10 cellular contexts compared by ENCODE assay signal in the genomic region with DNA sequence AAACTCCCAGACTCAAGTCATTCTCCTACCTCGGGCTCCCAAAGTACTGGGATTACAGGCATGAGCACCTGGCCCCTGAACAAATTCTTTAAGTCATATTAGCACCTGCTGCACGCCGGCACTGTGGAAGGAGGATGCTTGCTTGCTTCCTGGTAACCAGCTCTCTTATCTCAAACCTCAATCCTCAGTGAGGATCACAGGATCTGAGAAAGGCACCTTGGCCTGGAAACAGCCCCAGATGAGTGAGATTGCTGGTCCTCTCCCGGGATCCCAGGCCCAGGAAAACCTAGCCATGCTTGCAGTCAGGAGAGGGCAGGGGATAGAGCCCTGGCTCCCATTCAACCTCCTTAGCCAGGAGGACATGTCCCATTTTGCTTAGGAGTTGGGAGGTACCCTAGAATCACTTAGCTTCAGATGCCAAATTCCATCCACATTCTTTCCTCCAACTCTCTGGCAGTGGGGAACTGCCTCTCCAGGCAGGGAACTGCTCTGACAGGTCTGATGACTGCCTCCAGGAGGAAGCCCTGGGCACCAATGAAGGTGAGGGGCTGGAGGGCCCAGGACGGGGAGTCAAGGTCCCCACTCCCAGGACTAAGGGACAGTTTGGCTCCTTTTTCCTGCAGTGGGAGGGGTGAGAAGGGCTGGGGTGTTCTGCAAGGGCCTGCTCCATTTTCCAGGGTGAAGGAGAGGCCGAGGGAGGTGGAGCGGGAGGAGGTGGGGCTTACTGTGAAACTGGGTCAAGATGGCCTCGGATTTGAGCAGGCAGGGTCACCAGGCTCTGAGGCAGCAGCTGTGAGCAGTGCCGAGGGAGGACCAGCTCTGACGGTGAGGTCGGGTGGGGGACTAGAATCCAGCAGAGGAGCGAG. TPM values are rescaled to one million over a fixed set of nuclear protein-coding genes. Genes with fewer than 3 reads are reported as not detected.
DNase-seq lines count a peak whose midpoint lies in the region; FAIRE-seq and TF ChIP-seq lines count a peak whose summit lies in the region.
"Had no signal": no experiment of that assay in that cellular context is flagged by ENCODE, and none has a peak within 500 bp of the region (broad histone marks: within the 10 kb centered on the region; RNA-seq: fewer than 3 reads in every experiment).

No MANE protein-coding gene starts in this region.

- TF ChIP-seq POLR2A in H1 (IDR thresholded peaks at IDR 0.05; ENCODE audit: control extremely low read depth in 1 of 2, low read depth in 2 of 2, low read length in 2 of 2), result no peak

- no peaks in the 10 kb centered on the region for H3K27me3 Mint-ChIP-seq in CD4-positive, alpha-beta memory T cell
- peaks cover 5% of the 10 kb centered on the region for H3K27me3 Mint-ChIP-seq in endothelial cell (ENCODE audit: unreplicated experiment)
- H3K27me3 Mint-ChIP-seq: memory B cell had no signal

- H3K79me2 ChIP-seq in MM.1S (ENCODE audit: low read length) (no peaks in the 10 kb centered on the region), H1 (ENCODE audit: control insufficient read depth in 1 of 2, insufficient read depth in 2 of 2, low read length in 2 of 2) (no peaks in the 10 kb centered on the region)

- no peak overlapping the region for H3K4ac ChIP-seq in H1 (replicated peaks; ENCODE audit: insufficient read length, low read depth, low read length)

- H3K4me3 ChIP-seq in MM.1S (ENCODE audit: low read length) (no peak overlapping the region), H1 (ENCODE audit: extremely low read depth in 1 of 4, insufficient read depth in 2 of 4, low read depth in 3 of 4, low read length in 4 of 4) (no peak overlapping the region), stomach smooth muscle (ENCODE audit: low read length in 2 of 2) (peak overlapping the region; percentile 12 to 58)
- H3K4me3 ChIP-seq in CD4-positive, alpha-beta memory T cell (ENCODE audit: low read length in 2 of 2), result no peak overlapping the region

- H3K27ac ChIP-seq in MM.1S (ENCODE audit: low read length) (no peak overlapping the region), H1 (ENCODE audit: low read depth, low read length) (no peak overlapping the region), stomach smooth muscle (ENCODE audit: low read length) (peak overlapping the region; percentile 94)
- H3K27ac ChIP-seq in CD4-positive, alpha-beta memory T cell (ENCODE audit: low read depth, low read length), result no peak overlapping the region

- H3K56ac ChIP-seq in H1 (replicated peaks; ENCODE audit: insufficient read length, low read depth, low read length), result no peak overlapping the region

- no peak overlapping the region for H2AK5ac ChIP-seq in H1 (ENCODE audit: low read depth, low read length)

- CTCF ChIA-PET in H1 (lab: Charles Lee; ENCODE audit: partially characterized antibody), result interaction anchor here (1.0 to 29.2 kb wide), 5 partner anchors 10 to 236 kb away, joined by 3 to 1014 read pairs (median 21); partner anchors contain the start of genes ELF3 and GPR37L1
- CTCF ChIA-PET in CD4-positive, alpha-beta memory T cell (lab: Charles Lee; ENCODE audit: partially characterized antibody), result interaction anchor here (0.7 to 4.9 kb wide), 6 partner anchors 11 to 133 kb away, joined by 3 to 24 read pairs (median 4); partner anchors contain the start of genes ELF3 and PTPN7

- H3K79me1 ChIP-seq in H1 (ENCODE audit: low read depth, low read length), result no peaks in the 10 kb centered on the region

- TF ChIP-seq EP300 in H1 (IDR thresholded peaks at IDR 0.05; ENCODE audit: borderline replicate concordance in 1 of 2, low read depth in 2 of 2, low read length in 2 of 2), result no peak

- H2AFZ ChIP-seq in MM.1S (ENCODE audit: low read length), result no peak overlapping the region
- H2AFZ ChIP-seq in H1 (ENCODE audit: low read length), result no peak overlapping the region

- H3K27ac Mint-ChIP-seq in CD4-positive, alpha-beta memory T cell, result peak overlapping the region in 3 of 7 donors; percentile 52 to 87 (median 84)
- H3K27ac Mint-ChIP-seq in endothelial cell (ENCODE audit: unreplicated experiment), result no peak overlapping the region
- H3K27ac Mint-ChIP-seq: memory B cell had no signal

- H3K9me3 Mint-ChIP-seq in CD4-positive, alpha-beta memory T cell, result no peaks in the 10 kb centered on the region
- H3K9me3 Mint-ChIP-seq in endothelial cell (ENCODE audit: unreplicated experiment), result no peaks in the 10 kb centered on the region
- H3K9me3 Mint-ChIP-seq: memory B cell had no signal

- no peak overlapping the region for H2BK15ac ChIP-seq in H1 (ENCODE audit: low read length)

- H2BK20ac ChIP-seq in H1 (ENCODE audit: low read length), result no peak overlapping the region

- no peak overlapping the region for H3K23ac ChIP-seq in H1 (ENCODE audit: insufficient read length)

- H4K20me1 ChIP-seq in MM.1S (ENCODE audit: insufficient read depth, low read length), result 0 out of 2 replicates have a peak, but pooled peaks cover 5% of the 10 kb centered on the region
- peaks cover 0 to 6% of the 10 kb centered on the region in 2 experiments for H4K20me1 ChIP-seq in H1 (replicated peaks in 1 of 2; ENCODE audit: control insufficient read depth in 1 of 2, insufficient read depth in 2 of 2, low read length in 2 of 2)

- no peaks in the 10 kb centered on the region for H3K27me3 ChIP-seq in MM.1S (replicated peaks; ENCODE audit: insufficient read depth, low read length)
- no peaks in the 10 kb centered on the region; a peak in 1 of 7 replicates for H3K27me3 ChIP-seq in H1 (replicated peaks in 1 of 4; ENCODE audit: control insufficient read depth in 3 of 4, extremely low read depth in 1 of 4, insufficient read depth in 3 of 4, low read length in 3 of 4)
- no peaks in the 10 kb centered on the region for H3K27me3 ChIP-seq in stomach smooth muscle (ENCODE audit: control insufficient read depth in 1 of 2, insufficient read depth in 2 of 2, low read length in 2 of 2)
- H3K27me3 ChIP-seq in CD4-positive, alpha-beta memory T cell (ENCODE audit: insufficient read depth, low read length), result no peaks in the 10 kb centered on the region

- peaks cover 13 to 26% of the 10 kb centered on the region in 2 donors for H3K36me3 Mint-ChIP-seq in CD4-positive, alpha-beta memory T cell
- H3K36me3 Mint-ChIP-seq in endothelial cell (ENCODE audit: low read depth, unreplicated experiment), result peaks cover 10% of the 10 kb centered on the region

- no peak overlapping the region for H3K4me2 ChIP-seq in MM.1S (ENCODE audit: low read depth, low read length)
- no peak overlapping the region for H3K4me2 ChIP-seq in H1 (ENCODE audit: insufficient read depth in 1 of 2, low read depth in 2 of 2, low read length in 2 of 2)

- no peak for TF ChIP-seq RAD21 in H1 (IDR thresholded peaks at IDR 0.05 in 1 of 2, conservative IDR thresholded peaks at IDR 0.05 in 1 of 2; ENCODE audit: low read depth in 2 of 2, low read length in 2 of 2)

- peak overlapping the region; percentile 40; the same call in 1 of the 2 replicates for H2BK5ac ChIP-seq in H1 (ENCODE audit: low read depth, low read length)

- H2BK12ac ChIP-seq in H1 (ENCODE audit: low read depth, low read length), result no peak overlapping the region; the same call in 1 of the 2 replicates

- H3K23me2 ChIP-seq in H1 (ENCODE audit: low read depth, low read length), result no peaks in the 10 kb centered on the region

- no peak overlapping the region for H4K91ac ChIP-seq in H1 (replicated peaks; ENCODE audit: insufficient read length, low read length)

- FAIRE-seq in H1 (lab: Jason Lieb, UNC), result no peak

- no peak overlapping the region for H2BK120ac ChIP-seq in H1 (replicated peaks; ENCODE audit: low read depth, low read length)

- H3K9ac ChIP-seq in MM.1S (ENCODE audit: low read length), result no peak overlapping the region
- H3K9ac ChIP-seq in H1 (replicated peaks in 1 of 4; ENCODE audit: extremely low read depth in 1 of 4, low read depth in 3 of 4, low read length in 3 of 4), result no peak overlapping the region
- peak overlapping the region; percentile 47 to 66 for H3K9ac ChIP-seq in stomach smooth muscle (ENCODE audit: low read length in 2 of 2)

- H3K4me3 Mint-ChIP-seq in CD4-positive, alpha-beta memory T cell, result no peak overlapping the region
- H3K4me3 Mint-ChIP-seq in endothelial cell (ENCODE audit: unreplicated experiment), result no peak overlapping the region
- H3K4me3 Mint-ChIP-seq: memory B cell had no signal

- H3F3A ChIP-seq in MM.1S (ENCODE audit: insufficient read depth, low read length), result peaks cover 5% of the 10 kb centered on the region; the same call in 1 of the 2 replicates

- H3K4me1 ChIP-seq in MM.1S (ENCODE audit: low read length), result no peaks in the 10 kb centered on the region
- peaks cover 0 to 9% (median 4%) of the 10 kb centered on the region in 4 experiments; a peak in 3 of 7 replicates for H3K4me1 ChIP-seq in H1 (replicated peaks in 1 of 4; ENCODE audit: control insufficient read depth in 3 of 4, insufficient read depth in 4 of 4, low read length in 3 of 4)
- peaks cover 43% of the 10 kb centered on the region for H3K4me1 ChIP-seq in stomach smooth muscle (ENCODE audit: control insufficient read depth, insufficient read depth, low read length)
- peaks cover 7% of the 10 kb centered on the region for H3K4me1 ChIP-seq in CD4-positive, alpha-beta memory T cell (ENCODE audit: insufficient read depth, low read length)

- DNase-seq in MM.1S, result peak; percentile 4
- no peak for DNase-seq in H1 (ENCODE audit: low read depth in 1 of 2, low spot score in 2 of 2)
- DNase-seq in medulla oblongata (ENCODE audit: extremely low spot score), result peak; percentile 74
- DNase-seq in amniotic stem cell (lab: John Stamatoyannopoulos, UW), result no peak
- no peak for DNase-seq in CD4-positive, alpha-beta memory T cell
- DNase-seq in endothelial cell (ENCODE audit: low spot score), result no peak
- DNase-seq in NCI-H774 (lab: John Stamatoyannopoulos, UW), result no peak
- DNase-seq: NCI-H1092 had no signal

- H3K9me3 ChIP-seq in MM.1S (replicated peaks; ENCODE audit: insufficient read depth, low read length) (no peaks in the 10 kb centered on the region), H1 (ENCODE audit: insufficient read depth in 2 of 2, low read depth in 1 of 2, low read length in 1 of 2) (no peaks in the 10 kb centered on the region), stomach smooth muscle (ENCODE audit: control insufficient read depth in 2 of 2, low read length in 2 of 2) (no peaks in the 10 kb centered on the region)
- no peaks in the 10 kb centered on the region for H3K9me3 ChIP-seq in CD4-positive, alpha-beta memory T cell (ENCODE audit: control insufficient read depth in 1 of 2, low read length in 2 of 2)

- no peak overlapping the region for H3K14ac ChIP-seq in H1 (ENCODE audit: insufficient read length)

- no peak overlapping the region for H4K8ac ChIP-seq in H1 (ENCODE audit: extremely low read depth, insufficient read depth, low read length)

- no peaks in the 10 kb centered on the region for H3K36me3 ChIP-seq in MM.1S (replicated peaks; ENCODE audit: insufficient read depth, low read length)
- H3K36me3 ChIP-seq in H1 (ENCODE audit: control insufficient read depth in 2 of 4, insufficient read depth in 4 of 4, low read length in 3 of 4), result peaks cover 3 to 26% (median 10%) of the 10 kb centered on the region in 4 experiments; a peak in 5 of 8 replicates
- peaks cover 13 to 15% of the 10 kb centered on the region in 2 donors for H3K36me3 ChIP-seq in stomach smooth muscle (ENCODE audit: control insufficient read depth in 2 of 2, insufficient read depth in 2 of 2, low read length in 2 of 2)
- peaks cover 23% of the 10 kb centered on the region for H3K36me3 ChIP-seq in CD4-positive, alpha-beta memory T cell (ENCODE audit: insufficient read depth, low read length)

- 79% methylated on average over 12 of the region's 12 CpGs; no CpG with 5 or more reads in 1 of the 2 experiments for WGBS in H1 (ENCODE audit: extremely low coverage in 1 of 2, insufficient coverage in 1 of 2, insufficient read length in 1 of 2, insufficient replicate concordance in 2 of 2, low coverage in 1 of 2, low lambda C conversion rate in 2 of 2, missing lambda C conversion rate in 1 of 2), 2 experiments

- intact Hi-C loops in CD4-positive, alpha-beta memory T cell (cut with micrococcal nuclease), result no loop called here

- TF ChIP-seq CTCF in MM.1S (IDR thresholded peaks at IDR 0.05; ENCODE audit: low read length) (no peak), H1 (IDR thresholded peaks at IDR 0.05; ENCODE audit: control extremely low read depth in 1 of 3, insufficient read depth in 1 of 3, low read depth in 1 of 3, low read length in 3 of 3) (no peak), endothelial cell (IDR thresholded peaks at IDR 0.05; ENCODE audit: unreplicated experiment) (no peak)

- no peak overlapping the region for H4K5ac ChIP-seq in H1 (ENCODE audit: insufficient read length, low read depth, low read length)

- H3K9me2 ChIP-seq in MM.1S (replicated peaks; ENCODE audit: insufficient read depth, low read length), result no peaks in the 10 kb centered on the region

- H3K18ac ChIP-seq in H1 (ENCODE audit: extremely low read depth, low read length), result no peak overlapping the region

- peaks cover 0 to 6% (median 2%) of the 10 kb centered on the region in 4 donors for H3K4me1 Mint-ChIP-seq in CD4-positive, alpha-beta memory T cell
- H3K4me1 Mint-ChIP-seq in endothelial cell (ENCODE audit: unreplicated experiment), result no peaks in the 10 kb centered on the region

- POLR2A ChIA-PET in H1 (lab: Charles Lee; ENCODE audit: partially characterized antibody), result interaction anchor here (0.6 to 2.4 kb wide), 8 partner anchors 9 to 225 kb away, joined by 3 to 14 read pairs (median 4); partner anchors contain the start of genes ELF3 and GPR37L1
- POLR2A ChIA-PET in CD4-positive, alpha-beta memory T cell (lab: Charles Lee; ENCODE audit: partially characterized antibody), result interaction anchor here (1.2 to 1.4 kb wide), 2 partner anchors 11 to 30 kb away, joined by 3 read pairs; no protein-coding TSS in a partner anchor

RNA-seq across cellular contexts. Expression of gene GPR37L1, which starts 9.5 kb away (rescaled TPM):
- total RNA-seq in H1 (2021; fragmentation: NEBNext Ultra II Directional; extraction: Animal tissue kit (Norgen Biotek cat#: 25700)), result 0.08 and 0.13 TPM in 2 replicates
- polyA plus RNA-seq in H1 (2011; rRNA removed), result 0.23 and 0.25 TPM in 2 replicates
- 0.16 TPM for polyA plus RNA-seq in H1 (2011; cell fraction: cytosol; rRNA removed)
- 0.17 TPM for polyA plus RNA-seq in H1 (2011; cell fraction: nucleus; rRNA removed)
- polyA plus RNA-seq in H1 (2012, experiment 1 of 2), result 0.18 to 0.20 TPM (median 0.20 TPM) in 4 replicates
- 0.09 TPM for polyA plus RNA-seq in H1 (2012, experiment 2 of 2)
- polyA plus RNA-seq in H1 (2013, experiment 1 of 2), result 0.10 TPM
- polyA plus RNA-seq in H1 (2013, experiment 2 of 2), result 0.15 TPM
- 0.13 and 0.22 TPM in 2 replicates for polyA minus RNA-seq in H1 (2011; rRNA and poly(A)+ RNA removed)
- polyA minus RNA-seq in H1 (2011; cell fraction: cytosol; rRNA and poly(A)+ RNA removed), result not detected
- polyA minus RNA-seq in H1 (2011; cell fraction: nucleus; rRNA and poly(A)+ RNA removed), result 0.50 TPM
- not detected for total RNA-seq in CD4-positive, alpha-beta memory T cell
- polyA plus RNA-seq in CD4-positive, alpha-beta memory T cell, result under 1 TPM in 1 of 2 donors, not detected in 1; 0.07 TPM
- total RNA-seq in endothelial cell (ENCODE audit: unreplicated experiment), result not detected

RNA-seq across cellular contexts. Expression of gene ARL8A, which starts 12.3 kb away (rescaled TPM):
- total RNA-seq in H1 (2021; fragmentation: NEBNext Ultra II Directional; extraction: Animal tissue kit (Norgen Biotek cat#: 25700)), result 58.7 and 59.0 TPM in 2 replicates
- 40.3 and 41.7 TPM in 2 replicates for polyA plus RNA-seq in H1 (2011; rRNA removed)
- 39.3 TPM for polyA plus RNA-seq in H1 (2011; cell fraction: cytosol; rRNA removed)
- polyA plus RNA-seq in H1 (2011; cell fraction: nucleus; rRNA removed), result 35.6 TPM
- 35.1 to 57.5 TPM (median 42.3 TPM) in 4 replicates for polyA plus RNA-seq in H1 (2012, experiment 1 of 2)
- polyA plus RNA-seq in H1 (2012, experiment 2 of 2), result 35.7 TPM
- 26.4 TPM for polyA plus RNA-seq in H1 (2013, experiment 1 of 2)
- 26.9 TPM for polyA plus RNA-seq in H1 (2013, experiment 2 of 2)
- 20.7 and 22.3 TPM in 2 replicates for polyA minus RNA-seq in H1 (2011; rRNA and poly(A)+ RNA removed)
- polyA minus RNA-seq in H1 (2011; cell fraction: cytosol; rRNA and poly(A)+ RNA removed), result 23.3 TPM
- polyA minus RNA-seq in H1 (2011; cell fraction: nucleus; rRNA and poly(A)+ RNA removed), result 16.2 TPM
- total RNA-seq in CD4-positive, alpha-beta memory T cell, result 10 to 100 TPM; 48.1 to 55.0 TPM
- 10 to 100 TPM in 1 of 2 donors, 1 to 10 TPM in 1; 7.1 to 10.8 TPM for polyA plus RNA-seq in CD4-positive, alpha-beta memory T cell
- total RNA-seq in endothelial cell (ENCODE audit: unreplicated experiment), result 38.8 TPM

RNA-seq across cellular contexts. Expression of gene PTPN7, which starts 28.2 kb away (rescaled TPM):
- not detected in 2 replicates for total RNA-seq in H1 (2021; fragmentation: NEBNext Ultra II Directional; extraction: Animal tissue kit (Norgen Biotek cat#: 25700))
- polyA plus RNA-seq in H1 (2011; rRNA removed), result 0.20 TPM in 2 replicates
- polyA plus RNA-seq in H1 (2011; cell fraction: cytosol; rRNA removed), result 0.31 TPM
- polyA plus RNA-seq in H1 (2011; cell fraction: nucleus; rRNA removed), result 0.46 TPM
- 0.11 to 0.37 TPM (median 0.14 TPM) in 3 of 4 replicates, not detected in the other for polyA plus RNA-seq in H1 (2012, experiment 1 of 2)
- 0.13 TPM for polyA plus RNA-seq in H1 (2012, experiment 2 of 2)
- polyA plus RNA-seq in H1 (2013, experiment 1 of 2), result 0.12 TPM
- 0.11 TPM for polyA plus RNA-seq in H1 (2013, experiment 2 of 2)
- 0.10 TPM in 1 of 2 replicates, not detected in the other for polyA minus RNA-seq in H1 (2011; rRNA and poly(A)+ RNA removed)
- not detected for polyA minus RNA-seq in H1 (2011; cell fraction: cytosol; rRNA and poly(A)+ RNA removed)
- not detected for polyA minus RNA-seq in H1 (2011; cell fraction: nucleus; rRNA and poly(A)+ RNA removed)
- 10 to 100 TPM; 67.6 to 68.4 TPM for total RNA-seq in CD4-positive, alpha-beta memory T cell
- 10 to 100 TPM; 50.5 to 84.1 TPM for polyA plus RNA-seq in CD4-positive, alpha-beta memory T cell
- total RNA-seq in endothelial cell (ENCODE audit: unreplicated experiment), result 1.3 TPM

Comparison
In these comparisons a context has a peak if more than half of its experiments do, and no peak if none do; other contexts are left out.
1. DNase-seq: peak in MM.1S (single experiment) and medulla oblongata (single experiment); none in H1 (0 of 2), amniotic stem cell (single experiment), CD4-positive, alpha-beta memory T cell (0 of 5), endothelial cell (single experiment) and NCI-H774 (single experiment).
2. H3K4me3 ChIP-seq: peak in stomach smooth muscle (2 of 2); none in MM.1S (single experiment), H1 (0 of 4) and CD4-positive, alpha-beta memory T cell (0 of 2).
3. H3K9ac ChIP-seq: peak in stomach smooth muscle (2 of 2); none in MM.1S (single experiment) and H1 (0 of 4).
4. RNA of gene PTPN7, which starts 28.2 kb away (total RNA-seq): 67.6 to 68.4 TPM in CD4-positive, alpha-beta memory T cell; 1.3 TPM in endothelial cell (single experiment) and not detected in H1; every median in the first group is over 10 times any median in the second.